In genomic region chr2:230794472-230794871, GRCh38 we compare ENCODE assay signal across 8 cellular contexts.
A peak's percentile ranks its signal among the peaks of the same experiment; 100 is the strongest.
DNase-seq lines count a peak whose midpoint lies in the region; ATAC-seq and TF ChIP-seq lines count a peak whose summit lies in the region.

No MANE protein-coding gene starts in this region.

- no peaks in the 10 kb centered on the region for H3K9me3 ChIP-seq in SK-N-SH
- H3K9me3 ChIP-seq in subcutaneous abdominal adipose tissue (ENCODE audit: control insufficient read depth in 5 of 5, low read length in 5 of 5) = peaks cover 0 to 3% (median 2%) of the 10 kb centered on the region in 5 donors

- H3K27ac ChIP-seq in SK-N-SH (ENCODE audit: low read depth in 2 of 2, low read length in 1 of 2) = peak overlapping the region; percentile 50 to 92; a peak in 3 of 4 replicates
- peak overlapping the region; percentile 58 for H3K27ac ChIP-seq in subcutaneous abdominal adipose tissue (ENCODE audit: low read depth, low read length)

- H3K36me3 ChIP-seq in SK-N-SH (replicated peaks in 1 of 2; ENCODE audit: control insufficient read depth in 1 of 2, insufficient read depth in 2 of 2, low read length in 1 of 2) (peaks cover 22 to 32% of the 10 kb centered on the region in 2 experiments), subcutaneous abdominal adipose tissue (ENCODE audit: control insufficient read depth in 5 of 5, insufficient read depth in 5 of 5, low read length in 5 of 5) (peaks cover 2 to 25% (median 15%) of the 10 kb centered on the region in 5 donors)

- no peak overlapping the region for H2AFZ ChIP-seq in SK-N-SH (ENCODE audit: low read depth)

- H3K27me3 Mint-ChIP-seq in immature natural killer cell (ENCODE audit: low read depth in 3 of 3) = peaks cover 0 to 4% (median 2%) of the 10 kb centered on the region in 3 donors

- CTCF ChIA-PET in SK-N-SH (lab: Yijun Ruan, JAX) = interaction anchor here (1.1 to 2.1 kb wide), 3 partner anchors 15 to 93 kb away, joined by 3 to 8 read pairs (median 6); no protein-coding TSS in a partner anchor

- peak overlapping the region in 1 of 2 experiments; percentile 47; a peak in 2 of 4 replicates for H3K4me3 ChIP-seq in SK-N-SH (ENCODE audit: low read depth in 2 of 2, low read length in 1 of 2)
- no peak overlapping the region for H3K4me3 ChIP-seq in subcutaneous abdominal adipose tissue (ENCODE audit: low read depth in 1 of 5, low read length in 5 of 5)

- DNase-seq in SK-N-SH = no peak
- peak; percentile 15 for DNase-seq in activated effector memory CD4-positive, alpha-beta T cell treated with Interleukin-2 at 50 U/mL for 16 hours
- peak in 1 of 3 donors; percentile 21 for DNase-seq in immature natural killer cell
- no peak for DNase-seq in COR-L47 (lab: John Stamatoyannopoulos, UW)

- peaks cover 20% of the 10 kb centered on the region for H3K79me2 ChIP-seq in SK-N-SH (ENCODE audit: insufficient read depth)

- POLR2A ChIA-PET in SK-N-SH (lab: Yijun Ruan, JAX) = no interaction called here

- TF ChIP-seq CTCF in SK-N-SH (IDR thresholded peaks at IDR 0.05) = no peak

- 81% methylated on average over 6 of the region's 6 CpGs for WGBS in SK-N-SH (ENCODE audit: low lambda C conversion rate)

- peaks cover 24 to 57% of the 10 kb centered on the region in 2 donors for H3K4me1 Mint-ChIP-seq in immature natural killer cell

- H3K9ac ChIP-seq in SK-N-SH (peak overlapping the region; percentile 24; the same call in 1 of the 2 replicates), subcutaneous abdominal adipose tissue (ENCODE audit: low read length in 5 of 5) (no peak overlapping the region)

- no peak for TF ChIP-seq EP300 in SK-N-SH (IDR thresholded peaks at IDR 0.05; ENCODE audit: borderline replicate concordance in 1 of 2, low read depth in 1 of 2, low read length in 1 of 2)

- H3K9me2 ChIP-seq in SK-N-SH = no peaks in the 10 kb centered on the region

- peak overlapping the region; percentile 63 to 84 (median 76) for H3K4me3 Mint-ChIP-seq in immature natural killer cell

- H4K20me1 ChIP-seq in SK-N-SH (ENCODE audit: insufficient read depth) = peaks cover 16% of the 10 kb centered on the region

- peaks cover 27 to 31% (median 28%) of the 10 kb centered on the region in 3 donors for H3K36me3 Mint-ChIP-seq in immature natural killer cell

- TF ChIP-seq RAD21 in SK-N-SH (IDR thresholded peaks at IDR 0.05; ENCODE audit: low read length) = no peak

- peaks cover 0 to 3% (median 0%) of the 10 kb centered on the region in 6 donors for H3K9me3 Mint-ChIP-seq in immature natural killer cell

- no peak for ATAC-seq in SK-N-SH treated with all-trans-retinoic acid at 6 μM for 48 hours
- no peak for ATAC-seq in HG03108 (IDR thresholded peaks at IDR 0.05; ENCODE audit: unreplicated experiment)
- ATAC-seq in HG02759 (IDR thresholded peaks at IDR 0.05; ENCODE audit: unreplicated experiment) = no peak

- H3K27me3 ChIP-seq in SK-N-SH (ENCODE audit: insufficient read depth) (no peaks in the 10 kb centered on the region), subcutaneous abdominal adipose tissue (ENCODE audit: control insufficient read depth in 5 of 5, insufficient read depth in 4 of 5, low read length in 5 of 5) (no peaks in the 10 kb centered on the region)

- peak overlapping the region; percentile 84 to 93 (median 88) for H3K27ac Mint-ChIP-seq in immature natural killer cell

- H3F3A ChIP-seq in SK-N-SH (replicated peaks; ENCODE audit: insufficient read depth) = peaks cover 37% of the 10 kb centered on the region

- H3K4me1 ChIP-seq in SK-N-SH (ENCODE audit: control insufficient read depth in 1 of 2, insufficient read depth in 2 of 2, low read depth in 1 of 2, low read length in 1 of 2) (peaks cover 8 to 31% of the 10 kb centered on the region in 2 experiments), subcutaneous abdominal adipose tissue (ENCODE audit: control insufficient read depth in 5 of 5, insufficient read depth in 5 of 5, low read length in 5 of 5) (peaks cover 4 to 67% (median 59%) of the 10 kb centered on the region in 5 donors)

- peak overlapping the region; percentile 71 for H3K4me2 ChIP-seq in SK-N-SH

TF ChIP-seq in SK-N-SH, 30 proteins besides CTCF, POLR2A, EP300 and RAD21 (continues in another document):
- TF ChIP-seq MXI1 (IDR thresholded peaks at IDR 0.05; ENCODE audit: low read depth, low read length) = no peak
- no peak for TF ChIP-seq CHD2 (IDR thresholded peaks at IDR 0.05; ENCODE audit: low read length, partially characterized antibody)
- no peak for TF ChIP-seq USF2 (IDR thresholded peaks at IDR 0.05; ENCODE audit: borderline replicate concordance, low read depth, low read length)
- TF ChIP-seq GATA2 (CRISPR knock-in tag; IDR thresholded peaks at IDR 0.05) = no peak
- no peak for TF ChIP-seq FOSL2 (IDR thresholded peaks at IDR 0.05; ENCODE audit: borderline replicate concordance, low read depth)
- no peak for TF ChIP-seq IRF3 (IDR thresholded peaks at IDR 0.05; ENCODE audit: low read depth, low read length)
- TF ChIP-seq FOXM1 (IDR thresholded peaks at IDR 0.05; ENCODE audit: low read depth) = no peak
- no peak for TF ChIP-seq YY1 (IDR thresholded peaks at IDR 0.05; ENCODE audit: low read depth)
- TF ChIP-seq USF1 (IDR thresholded peaks at IDR 0.05; ENCODE audit: borderline replicate concordance, low read depth) = no peak
- no peak for TF ChIP-seq ELF1 (IDR thresholded peaks at IDR 0.05)

TF ChIP-seq in SK-N-SH treated with all-trans-retinoic acid at 6 μM for 48 hours, 23 proteins besides CTCF, POLR2A, EP300 and RAD21:
- TF ChIP-seq TCF4 (CRISPR knock-in tag; IDR thresholded peaks at IDR 0.05; ENCODE audit: borderline replicate concordance) = no peak
